Comparison of ENCODE assay signal across 1 cellular context in genomic region chr16:23155445-23156049, GRCh38.
TF ChIP-seq lines count a peak whose summit lies in the region.

No MANE protein-coding gene starts in this region.

TF ChIP-seq in GM12878, 131 proteins besides CTCF, POLR2A, EP300 and RAD21 (continued from another document):
- TF ChIP-seq, protein P1, sequence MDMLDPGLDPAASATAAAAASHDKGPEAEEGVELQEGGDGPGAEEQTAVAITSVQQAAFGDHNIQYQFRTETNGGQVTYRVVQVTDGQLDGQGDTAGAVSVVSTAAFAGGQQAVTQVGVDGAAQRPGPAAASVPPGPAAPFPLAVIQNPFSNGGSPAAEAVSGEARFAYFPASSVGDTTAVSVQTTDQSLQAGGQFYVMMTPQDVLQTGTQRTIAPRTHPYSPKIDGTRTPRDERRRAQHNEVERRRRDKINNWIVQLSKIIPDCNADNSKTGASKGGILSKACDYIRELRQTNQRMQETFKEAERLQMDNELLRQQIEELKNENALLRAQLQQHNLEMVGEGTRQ (IDR thresholded peaks at IDR 0.05; ENCODE audit: borderline replicate concordance, low read depth, low read length), result no peak
- TF ChIP-seq, protein P2, sequence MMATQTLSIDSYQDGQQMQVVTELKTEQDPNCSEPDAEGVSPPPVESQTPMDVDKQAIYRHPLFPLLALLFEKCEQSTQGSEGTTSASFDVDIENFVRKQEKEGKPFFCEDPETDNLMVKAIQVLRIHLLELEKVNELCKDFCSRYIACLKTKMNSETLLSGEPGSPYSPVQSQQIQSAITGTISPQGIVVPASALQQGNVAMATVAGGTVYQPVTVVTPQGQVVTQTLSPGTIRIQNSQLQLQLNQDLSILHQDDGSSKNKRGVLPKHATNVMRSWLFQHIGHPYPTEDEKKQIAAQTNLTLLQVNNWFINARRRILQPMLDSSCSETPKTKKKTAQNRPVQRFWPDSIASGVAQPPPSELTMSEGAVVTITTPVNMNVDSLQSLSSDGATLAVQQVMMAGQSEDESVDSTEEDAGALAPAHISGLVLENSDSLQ (IDR thresholded peaks at IDR 0.05), result no peak
- TF ChIP-seq GABPA (IDR thresholded peaks at IDR 0.05; ENCODE audit: low read depth) (no peak), SMC3 (IDR thresholded peaks at IDR 0.05; ENCODE audit: borderline replicate concordance, low read length) (no peak), STAT1 (conservative IDR thresholded peaks at IDR 0.05) (no peak), MYC (IDR thresholded peaks at IDR 0.05; ENCODE audit: insufficient read depth, insufficient read length, insufficient replicate concordance, low read length, severe bottlenecking) (no peak)
